In the genomic region with DNA sequence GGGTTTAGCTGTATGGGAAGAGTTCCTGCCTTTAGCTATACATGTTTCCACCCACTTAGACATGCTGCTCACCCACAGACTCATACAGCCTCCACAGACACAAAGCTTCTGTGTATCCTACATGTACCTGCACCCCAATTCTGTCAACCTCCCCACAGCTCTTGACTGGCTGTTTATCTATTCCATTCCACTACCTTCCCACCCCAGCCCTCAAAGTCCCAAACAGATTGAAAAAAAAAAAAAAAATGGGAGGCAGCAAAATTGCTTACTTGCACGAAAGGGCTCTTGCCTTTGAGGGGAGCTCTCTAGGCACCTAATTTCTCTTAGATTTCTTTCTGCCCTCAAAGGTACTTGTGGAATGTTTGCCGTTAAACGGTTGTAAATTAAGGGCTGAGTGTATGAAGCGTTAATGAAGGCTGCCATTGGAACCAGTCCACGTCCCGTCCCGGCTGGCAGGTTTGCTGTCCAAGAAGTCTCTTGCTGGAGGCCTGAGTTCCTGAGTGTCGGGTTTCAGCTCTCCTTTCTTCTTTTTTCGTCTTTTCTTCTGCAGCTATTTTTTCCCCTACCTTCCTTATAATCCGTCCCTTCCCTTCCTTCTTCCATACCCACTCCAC, we compare ENCODE assay signal across 9 cellular contexts. TPM values are rescaled to one million over a fixed set of nuclear protein-coding genes. Genes with fewer than 3 reads are reported as not detected.
DNase-seq lines count a peak whose midpoint lies in the region; ATAC-seq and TF ChIP-seq lines count a peak whose summit lies in the region.
"Had no signal": no experiment of that assay in that cellular context is flagged by ENCODE, and none has a peak within 500 bp of the region (broad histone marks: within the 10 kb centered on the region; RNA-seq: fewer than 3 reads in every experiment).

No MANE protein-coding gene starts in this region.

- no peaks in the 10 kb centered on the region for H3K36me3 ChIP-seq in upper lobe of right lung
- H3K36me3 ChIP-seq: BLaER1 treated with 17β-estradiol and CSF1 and Interleukin-3, amounts not matched to agents 10 nM and 100 nM had no signal

- H3K27me3 ChIP-seq in upper lobe of right lung = no peaks in the 10 kb centered on the region

- H3K4me3 ChIP-seq in astrocyte of the spinal cord (ENCODE audit: low read depth, low read length) (no peak overlapping the region), upper lobe of right lung (no peak overlapping the region)
- H3K4me3 ChIP-seq: BLaER1 treated with 17β-estradiol and CSF1 and Interleukin-3, amounts not matched to agents 10 nM and 100 nM had no signal

- TF ChIP-seq CTCF in astrocyte of the spinal cord (IDR thresholded peaks at IDR 0.05; ENCODE audit: low read depth, low read length) = no peak
- no peak for TF ChIP-seq CTCF in upper lobe of right lung (IDR thresholded peaks at IDR 0.05)

- peaks cover 36% of the 10 kb centered on the region for H3K4me1 ChIP-seq in upper lobe of right lung
- H3K4me1 ChIP-seq: BLaER1 treated with 17β-estradiol and CSF1 and Interleukin-3, amounts not matched to agents 10 nM and 100 nM had no signal

- intact Hi-C loops in upper lobe of right lung (cut with DNase I) = no loop called here

- DNase-seq in NCI-H2029 (lab: John Stamatoyannopoulos, UW) (peak; percentile 37), NCI-H2029 treated with DMSO at 0.1 percent for 48 hours (lab: John Stamatoyannopoulos, UW) (no peak), astrocyte of the spinal cord (ENCODE audit: low read depth, low spot score) (peak; percentile 71), kidney glomerular epithelial cell (lab: John Stamatoyannopoulos, UW) (peak; percentile 85), upper lobe of right lung (peak; percentile 74), hepatic stellate cell (ENCODE audit: low spot score) (no peak), GF-D8 (lab: John Stamatoyannopoulos, UW) (no peak), Kasumi-1 (lab: John Stamatoyannopoulos, UW) (no peak)

- no peaks in the 10 kb centered on the region for H3K9me3 ChIP-seq in upper lobe of right lung
- H3K9me3 ChIP-seq: BLaER1 treated with 17β-estradiol and CSF1 and Interleukin-3, amounts not matched to agents 10 nM and 100 nM had no signal

- ATAC-seq in upper lobe of right lung = peak; percentile 66

- in situ Hi-C loops in astrocyte of the spinal cord (cut with HindIII; ENCODE audit: low sequenced_read_pairs) = no loop called here

- H3K27ac ChIP-seq in upper lobe of right lung = peak overlapping the region; percentile 58
- H3K27ac ChIP-seq: BLaER1 treated with 17β-estradiol and CSF1 and Interleukin-3, amounts not matched to agents 10 nM and 100 nM had no signal

RNA-seq across cellular contexts. Expression of gene PBX1, which starts 43.6 kb away (rescaled TPM):
- 56.7 TPM for total RNA-seq in upper lobe of right lung

Comparison
In these comparisons a context has a peak if more than half of its experiments do, and no peak if none do; other contexts are left out.
1. DNase-seq: peak in NCI-H2029 (single experiment), astrocyte of the spinal cord (single experiment), kidney glomerular epithelial cell (single experiment) and upper lobe of right lung (single experiment); none in NCI-H2029 treated with DMSO at 0.1 percent for 48 hours (single experiment), hepatic stellate cell (single experiment), GF-D8 (single experiment) and Kasumi-1 (0 of 2).